ENCODE assay signal across 11 cellular contexts in genomic region chr6:39314273-39314790, GRCh38. TPM values are rescaled to one million over a fixed set of nuclear protein-coding genes. Genes with fewer than 3 reads are reported as not detected.
DNase-seq lines count a peak whose midpoint lies in the region; ATAC-seq and TF ChIP-seq lines count a peak whose summit lies in the region.
"Had no signal": no experiment of that assay in that cellular context is flagged by ENCODE, and none has a peak within 500 bp of the region (broad histone marks: within the 10 kb centered on the region; RNA-seq: fewer than 3 reads in every experiment).

A gene with protein sequence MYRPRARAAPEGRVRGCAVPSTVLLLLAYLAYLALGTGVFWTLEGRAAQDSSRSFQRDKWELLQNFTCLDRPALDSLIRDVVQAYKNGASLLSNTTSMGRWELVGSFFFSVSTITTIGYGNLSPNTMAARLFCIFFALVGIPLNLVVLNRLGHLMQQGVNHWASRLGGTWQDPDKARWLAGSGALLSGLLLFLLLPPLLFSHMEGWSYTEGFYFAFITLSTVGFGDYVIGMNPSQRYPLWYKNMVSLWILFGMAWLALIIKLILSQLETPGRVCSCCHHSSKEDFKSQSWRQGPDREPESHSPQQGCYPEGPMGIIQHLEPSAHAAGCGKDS (minus strand): TSS chr6:39314419. CDS start chr6:39314320, 99 bp downstream.

- H3K4me1 ChIP-seq in mesendoderm (ENCODE audit: control insufficient read depth, low read depth, low read length): no peaks in the 10 kb centered on the region

- H3K18ac ChIP-seq in mesendoderm (ENCODE audit: low read length): no peak within 1 kb of the TSS

- no peak for TF ChIP-seq CTCF in type B pancreatic cell (conservative IDR thresholded peaks at IDR 0.05)

- H3K4me3 Mint-ChIP-seq in activated naive CD4-positive, alpha-beta T cell treated with anti-CD3 and anti-CD28 coated beads, Interleukin-2, amount 50 U/mL, for 24 hours: peak within 1 kb of the TSS; percentile 26
- H3K4me3 Mint-ChIP-seq in activated naive CD8-positive, alpha-beta T cell treated with anti-CD3 and anti-CD28 coated beads, Interleukin-2, amount 50 U/mL, for 24 hours: peak within 1 kb of the TSS; percentile 10
- H3K4me3 Mint-ChIP-seq in type B pancreatic cell: peak within 1 kb of the TSS; percentile 72
- H3K4me3 Mint-ChIP-seq: CD4-positive, CD25-positive, alpha-beta regulatory T cell had no signal

- no peak within 1 kb of the TSS for H2BK120ac ChIP-seq in mesendoderm (ENCODE audit: low read depth, low read length)

- peaks cover 25% of the 10 kb centered on the region for H3K27me3 Mint-ChIP-seq in activated naive CD4-positive, alpha-beta T cell treated with anti-CD3 and anti-CD28 coated beads, Interleukin-2, amount 50 U/mL, for 24 hours
- peaks cover 51% of the 10 kb centered on the region for H3K27me3 Mint-ChIP-seq in activated naive CD8-positive, alpha-beta T cell treated with anti-CD3 and anti-CD28 coated beads, Interleukin-2, amount 50 U/mL, for 24 hours
- peaks cover 86% of the 10 kb centered on the region for H3K27me3 Mint-ChIP-seq in type B pancreatic cell

- WGBS in mesendoderm (ENCODE audit: extremely low coverage, insufficient coverage, low lambda C conversion rate): no CpG with 5 or more reads among the region's 28 CpGs

- H3K9me3 Mint-ChIP-seq in activated naive CD4-positive, alpha-beta T cell treated with anti-CD3 and anti-CD28 coated beads, Interleukin-2, amount 50 U/mL, for 24 hours: no peaks in the 10 kb centered on the region
- no peaks in the 10 kb centered on the region for H3K9me3 Mint-ChIP-seq in activated naive CD8-positive, alpha-beta T cell treated with anti-CD3 and anti-CD28 coated beads, Interleukin-2, amount 50 U/mL, for 24 hours
- no peaks in the 10 kb centered on the region for H3K9me3 Mint-ChIP-seq in type B pancreatic cell

- H3K9ac ChIP-seq in mesendoderm (ENCODE audit: low read length): peak within 1 kb of the TSS; percentile 63

- no peak for ATAC-seq in activated naive CD8-positive, alpha-beta T cell treated with anti-CD3 and anti-CD28 coated beads, Interleukin-2, amount 50 U/mL, for 24 hours
- ATAC-seq in HG03354 (IDR thresholded peaks at IDR 0.05; ENCODE audit: poor library complexity, severe bottlenecking, unreplicated experiment): no peak

- no peaks in the 10 kb centered on the region for H3K4me1 Mint-ChIP-seq in activated naive CD4-positive, alpha-beta T cell treated with anti-CD3 and anti-CD28 coated beads, Interleukin-2, amount 50 U/mL, for 24 hours
- H3K4me1 Mint-ChIP-seq in activated naive CD8-positive, alpha-beta T cell treated with anti-CD3 and anti-CD28 coated beads, Interleukin-2, amount 50 U/mL, for 24 hours: peaks cover 2% of the 10 kb centered on the region
- H3K4me1 Mint-ChIP-seq in type B pancreatic cell (ENCODE audit: unreplicated experiment): peaks cover 5% of the 10 kb centered on the region
- H3K4me1 Mint-ChIP-seq: CD4-positive, CD25-positive, alpha-beta regulatory T cell had no signal

- H3K4me3 ChIP-seq in mesendoderm (ENCODE audit: low read length): peak within 1 kb of the TSS; percentile 26

- H3K56ac ChIP-seq in mesendoderm (ENCODE audit: low read length): peak within 1 kb of the TSS; percentile 85

- no peaks in the 10 kb centered on the region for H3K36me3 ChIP-seq in mesendoderm (ENCODE audit: control insufficient read depth, insufficient read depth, low read length)

- H3K27me3 ChIP-seq in mesendoderm (ENCODE audit: insufficient read depth, low read length, poor library complexity): peaks cover 25% of the 10 kb centered on the region

- H2AK5ac ChIP-seq in mesendoderm (ENCODE audit: low read length): no peak within 1 kb of the TSS

- peak within 1 kb of the TSS; percentile 80 for H3K23ac ChIP-seq in mesendoderm (ENCODE audit: low read length)

- H2BK5ac ChIP-seq in mesendoderm (ENCODE audit: low read length): no peak within 1 kb of the TSS

- H4K8ac ChIP-seq in mesendoderm (ENCODE audit: low read depth, low read length): no peak within 1 kb of the TSS

- no peak within 1 kb of the TSS for H2BK15ac ChIP-seq in mesendoderm (replicated peaks; ENCODE audit: low read depth)

- no peaks in the 10 kb centered on the region for H3K79me1 ChIP-seq in mesendoderm (ENCODE audit: low read length)

- H3K4ac ChIP-seq in mesendoderm (ENCODE audit: low read depth, low read length): no peak within 1 kb of the TSS

- no peak within 1 kb of the TSS for H3K27ac ChIP-seq in mesendoderm (ENCODE audit: low read depth, low read length)

- DNase-seq in activated naive CD4-positive, alpha-beta T cell treated with anti-CD3 and anti-CD28 coated beads, Interleukin-2, amount 50 U/mL, for 16 hours: no peak
- DNase-seq in activated naive CD8-positive, alpha-beta T cell treated with anti-CD3 and anti-CD28 coated beads, Interleukin-2, amount 50 U/mL, for 24 hours: no peak
- DNase-seq in mesendoderm: peak; percentile 19
- DNase-seq in type B pancreatic cell (ENCODE audit: extremely low spot score, unreplicated experiment): no peak
- DNase-seq in putamen (ENCODE audit: low spot score): no peak
- DNase-seq in central memory CD4-positive, alpha-beta T cell: no peak
- DNase-seq: CD4-positive, CD25-positive, alpha-beta regulatory T cell; effector CD8-positive, alpha-beta T cell; NCI-H2029 had no signal

- peak within 1 kb of the TSS; percentile 79 for H3K4me2 ChIP-seq in mesendoderm (ENCODE audit: low read length)

- no peak within 1 kb of the TSS for H3K27ac Mint-ChIP-seq in activated naive CD4-positive, alpha-beta T cell treated with anti-CD3 and anti-CD28 coated beads, Interleukin-2, amount 50 U/mL, for 24 hours
- no peak within 1 kb of the TSS for H3K27ac Mint-ChIP-seq in activated naive CD8-positive, alpha-beta T cell treated with anti-CD3 and anti-CD28 coated beads, Interleukin-2, amount 50 U/mL, for 24 hours
- H3K27ac Mint-ChIP-seq in type B pancreatic cell: no peak within 1 kb of the TSS

- no peak within 1 kb of the TSS for H4K5ac ChIP-seq in mesendoderm (ENCODE audit: low read length)

- no peaks in the 10 kb centered on the region for H3K79me2 ChIP-seq in mesendoderm (ENCODE audit: control insufficient read depth, insufficient read depth, low read length)

- H3K36me3 Mint-ChIP-seq in activated naive CD4-positive, alpha-beta T cell treated with anti-CD3 and anti-CD28 coated beads, Interleukin-2, amount 50 U/mL, for 24 hours: no peaks in the 10 kb centered on the region
- no peaks in the 10 kb centered on the region for H3K36me3 Mint-ChIP-seq in activated naive CD8-positive, alpha-beta T cell treated with anti-CD3 and anti-CD28 coated beads, Interleukin-2, amount 50 U/mL, for 24 hours (ENCODE audit: low read depth)
- H3K36me3 Mint-ChIP-seq in type B pancreatic cell: peaks cover 4% of the 10 kb centered on the region
- H3K36me3 Mint-ChIP-seq: CD4-positive, CD25-positive, alpha-beta regulatory T cell had no signal

RNA-seq across cellular contexts. Expression of the gene that starts here (rescaled TPM):
- 0.81 TPM for polyA plus RNA-seq in mesendoderm (2013, experiment 1 of 2)
- 1.0 TPM for polyA plus RNA-seq in mesendoderm (2013, experiment 2 of 2)
- total RNA-seq in type B pancreatic cell (ENCODE audit: low replicate concordance): 9.9 and 18.6 TPM in 2 replicates
- total RNA-seq: CD4-positive, CD25-positive, alpha-beta regulatory T cell had no signal
- polyA plus RNA-seq: CD4-positive, CD25-positive, alpha-beta regulatory T cell had no signal

Comparison
In these comparisons a context has a peak if more than half of its experiments do, and no peak if none do; other contexts are left out.
1. H3K4me3 Mint-ChIP-seq: peak in every context shown above with its lines; median percentile 72 in type B pancreatic cell; 26 in activated naive CD4-positive, alpha-beta T cell treated with anti-CD3 and anti-CD28 coated beads, Interleukin-2, amount 50 U/mL, for 24 hours; 10 in activated naive CD8-positive, alpha-beta T cell treated with anti-CD3 and anti-CD28 coated beads, Interleukin-2, amount 50 U/mL, for 24 hours.